Comparison of ENCODE assay signal across 9 cellular contexts in genomic region chr4:30720021-30720655, GRCh38. TPM values are rescaled to one million over a fixed set of nuclear protein-coding genes. Genes with fewer than 3 reads are reported as not detected.
DNase-seq lines count a peak whose midpoint lies in the region; ATAC-seq and TF ChIP-seq lines count a peak whose summit lies in the region.
"Had no signal": no experiment of that assay in that cellular context is flagged by ENCODE, and none has a peak within 500 bp of the region (broad histone marks: within the 10 kb centered on the region; RNA-seq: fewer than 3 reads in every experiment).

Gene PCDH7 (plus strand): TSS chr4:30720369. CDS start chr4:30721423, 1,054 bp downstream.

- peak within 1 kb of the TSS; percentile 88 for H2BK5ac ChIP-seq in mesendoderm (ENCODE audit: low read length)

- no peak for ATAC-seq in GM19328 (IDR thresholded peaks at IDR 0.05; ENCODE audit: unreplicated experiment)

- H3K27me3 ChIP-seq in mesendoderm (ENCODE audit: insufficient read depth, low read length, poor library complexity) (no peaks in the 10 kb centered on the region), thymus (ENCODE audit: control insufficient read depth, insufficient read depth) (peaks cover 55% of the 10 kb centered on the region)

- no peak within 1 kb of the TSS for H2BK15ac ChIP-seq in mesendoderm (replicated peaks; ENCODE audit: low read depth)

- peak within 1 kb of the TSS; percentile 92 for H3K9ac ChIP-seq in mesendoderm (ENCODE audit: low read length)

- DNase-seq in A172 (ENCODE audit: low spot score) (peak; percentile 70), SK-N-DZ (ENCODE audit: low spot score) (peak; percentile 64), epithelial cell of proximal tubule (ENCODE audit: low read depth) (no peak), mesendoderm (peak; percentile 91), DMS153 treated with DMSO at 0.1 percent for 48 hours (lab: John Stamatoyannopoulos, UW; ENCODE audit: unreplicated experiment) (no peak)

- peak within 1 kb of the TSS; percentile 70 for H3K18ac ChIP-seq in mesendoderm (ENCODE audit: low read length)

- peaks cover 6% of the 10 kb centered on the region for H3K4me1 ChIP-seq in mesendoderm (ENCODE audit: control insufficient read depth, low read depth, low read length)
- no peaks in the 10 kb centered on the region for H3K4me1 ChIP-seq in thymus (ENCODE audit: control insufficient read depth, insufficient read depth, low read length)

- peak within 1 kb of the TSS; percentile 98 for H3K56ac ChIP-seq in mesendoderm (ENCODE audit: low read length)

- no peak within 1 kb of the TSS for H2AK5ac ChIP-seq in mesendoderm (ENCODE audit: low read length)

- peak within 1 kb of the TSS; percentile 26 for H3K4ac ChIP-seq in mesendoderm (ENCODE audit: low read depth, low read length)

- no peak for TF ChIP-seq CTCF in GM12875 (IDR thresholded peaks at IDR 0.05; ENCODE audit: borderline replicate concordance, insufficient read depth, low read depth, low read length)
- TF ChIP-seq CTCF in epithelial cell of proximal tubule (conservative IDR thresholded peaks at IDR 0.05; ENCODE audit: low read depth, low read length): no peak

- no peaks in the 10 kb centered on the region for H3K36me3 ChIP-seq in mesendoderm (ENCODE audit: control insufficient read depth, insufficient read depth, low read length)
- H3K36me3 ChIP-seq in thymus (ENCODE audit: control insufficient read depth, insufficient read depth): no peaks in the 10 kb centered on the region

- H4K8ac ChIP-seq in mesendoderm (ENCODE audit: low read depth, low read length): no peak within 1 kb of the TSS

- H3K23ac ChIP-seq in mesendoderm (ENCODE audit: low read length): peak within 1 kb of the TSS; percentile 70

- H3K4me3 ChIP-seq in GM12875 (ENCODE audit: low read depth, low read length) (peak within 1 kb of the TSS; percentile 16), epithelial cell of proximal tubule (ENCODE audit: low read depth, low read length) (peak within 1 kb of the TSS; percentile 47), mesendoderm (ENCODE audit: low read length) (peak within 1 kb of the TSS; percentile 91), thymus (ENCODE audit: low read length) (peak within 1 kb of the TSS; percentile 27)

- H3K9me3 ChIP-seq in thymus (ENCODE audit: control insufficient read depth): no peaks in the 10 kb centered on the region

- H3K27ac ChIP-seq in mesendoderm (ENCODE audit: low read depth, low read length) (peak within 1 kb of the TSS; percentile 75), thymus (ENCODE audit: low read depth) (no peak within 1 kb of the TSS)

- H2BK120ac ChIP-seq in mesendoderm (ENCODE audit: low read depth, low read length): no peak within 1 kb of the TSS

- peak within 1 kb of the TSS; percentile 94 for H3K4me2 ChIP-seq in mesendoderm (ENCODE audit: low read length)

- H3K79me1 ChIP-seq in mesendoderm (ENCODE audit: low read length): peaks cover 14% of the 10 kb centered on the region

- H4K5ac ChIP-seq in mesendoderm (ENCODE audit: low read length): no peak within 1 kb of the TSS

- peaks cover 22% of the 10 kb centered on the region for H3K79me2 ChIP-seq in mesendoderm (ENCODE audit: control insufficient read depth, insufficient read depth, low read length)

- 33% methylated on average over 1 of the region's 43 CpGs for WGBS in mesendoderm (ENCODE audit: extremely low coverage, insufficient coverage, low lambda C conversion rate)
- WGBS in thymus: 1% methylated on average over 43 of the region's 43 CpGs

RNA-seq across cellular contexts. Expression of gene PCDH7, which starts in this region (rescaled TPM):
- 26.1 and 38.6 TPM in 2 replicates for total RNA-seq in A172 (2014; rRNA removed; shearing (Covaris generic))
- 4.1 and 4.5 TPM in 2 replicates for polyA plus RNA-seq in SK-N-DZ (2014; cell fraction: cytosol; rRNA removed)
- 2.9 TPM in 2 replicates for polyA plus RNA-seq in SK-N-DZ (2014; cell fraction: nucleus; rRNA removed)
- 1.9 and 3.0 TPM in 2 replicates for total RNA-seq in epithelial cell of proximal tubule
- 4.2 TPM for polyA plus RNA-seq in mesendoderm (2013, experiment 1 of 2)
- polyA plus RNA-seq in mesendoderm (2013, experiment 2 of 2): 3.7 TPM
- polyA plus RNA-seq in thymus: 0.64 TPM
- total RNA-seq: mononuclear cell had no signal

Comparison
In these comparisons a context has a peak if more than half of its experiments do, and no peak if none do; other contexts are left out.
1. DNase-seq: peak in A172 (single experiment), SK-N-DZ (single experiment) and mesendoderm (single experiment); none in epithelial cell of proximal tubule (single experiment) and DMS153 treated with DMSO at 0.1 percent for 48 hours (single experiment).
2. H3K4me3 ChIP-seq: peak in every context shown above with its lines; median percentile 91 in mesendoderm; 47 in epithelial cell of proximal tubule; 27 in thymus; 16 in GM12875.